Comparison of ENCODE assay signal across 1 cellular context in the genomic region with DNA sequence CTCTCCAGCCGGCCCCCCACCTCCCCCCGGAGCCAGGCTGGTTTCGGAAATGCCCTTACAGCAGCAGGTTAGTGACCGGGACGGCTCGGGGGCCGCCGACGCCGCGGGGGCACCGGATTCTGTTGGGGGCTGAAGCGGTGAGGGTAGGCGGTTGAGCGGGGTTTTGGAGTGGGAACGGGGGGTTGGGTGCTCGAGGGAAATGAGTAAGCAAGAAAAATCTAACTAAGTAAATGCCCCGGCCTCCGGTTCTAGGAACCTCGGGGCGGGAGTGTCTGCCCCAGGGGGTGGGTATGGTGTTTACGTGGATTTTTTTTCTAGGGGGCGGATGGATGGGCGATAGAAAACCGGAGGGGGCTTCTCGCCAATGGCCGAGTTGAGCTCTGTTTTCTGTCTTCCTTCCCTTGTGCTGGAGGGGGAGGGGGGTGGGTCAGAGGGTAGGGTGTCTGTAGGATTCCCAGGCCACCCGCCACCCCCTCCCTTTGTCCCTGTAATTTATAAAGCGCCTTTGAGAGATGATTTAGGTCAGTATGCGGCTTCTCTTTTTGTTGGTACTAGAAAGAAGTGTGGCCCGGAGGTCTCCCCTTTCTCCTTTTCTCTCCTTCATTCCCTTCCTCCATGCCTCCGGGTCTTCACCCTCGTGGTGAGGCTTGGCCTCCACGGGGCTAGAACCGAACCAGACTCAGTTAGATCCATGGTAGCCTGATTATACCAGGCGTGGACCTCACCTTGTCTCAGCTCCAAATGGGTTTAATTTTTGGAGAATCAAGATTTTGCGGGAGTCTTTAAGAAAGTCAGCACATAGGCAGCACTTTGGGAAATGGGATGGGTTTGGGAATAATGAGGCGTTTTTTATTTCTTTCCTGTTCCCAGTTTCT.
TF ChIP-seq lines count a peak whose summit lies in the region.

No MANE protein-coding gene starts in this region.

TF ChIP-seq in HepG2, 621 proteins besides CTCF, POLR2A, EP300 and RAD21 (continued from another document and continues in another):
- TF ChIP-seq, protein P1, sequence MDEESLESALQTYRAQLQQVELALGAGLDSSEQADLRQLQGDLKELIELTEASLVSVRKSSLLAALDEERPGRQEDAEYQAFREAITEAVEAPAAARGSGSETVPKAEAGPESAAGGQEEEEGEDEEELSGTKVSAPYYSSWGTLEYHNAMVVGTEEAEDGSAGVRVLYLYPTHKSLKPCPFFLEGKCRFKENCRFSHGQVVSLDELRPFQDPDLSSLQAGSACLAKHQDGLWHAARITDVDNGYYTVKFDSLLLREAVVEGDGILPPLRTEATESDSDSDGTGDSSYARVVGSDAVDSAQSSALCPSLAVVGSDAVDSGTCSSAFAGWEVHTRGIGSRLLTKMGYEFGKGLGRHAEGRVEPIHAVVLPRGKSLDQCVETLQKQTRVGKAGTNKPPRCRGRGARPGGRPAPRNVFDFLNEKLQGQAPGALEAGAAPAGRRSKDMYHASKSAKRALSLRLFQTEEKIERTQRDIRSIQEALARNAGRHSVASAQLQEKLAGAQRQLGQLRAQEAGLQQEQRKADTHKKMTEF (CRISPR knock-in tag; IDR thresholded peaks at IDR 0.05), result 0 out of 2 replicates have a peak, but pooled peaks have one; percentile 2
- TF ChIP-seq, protein P2, sequence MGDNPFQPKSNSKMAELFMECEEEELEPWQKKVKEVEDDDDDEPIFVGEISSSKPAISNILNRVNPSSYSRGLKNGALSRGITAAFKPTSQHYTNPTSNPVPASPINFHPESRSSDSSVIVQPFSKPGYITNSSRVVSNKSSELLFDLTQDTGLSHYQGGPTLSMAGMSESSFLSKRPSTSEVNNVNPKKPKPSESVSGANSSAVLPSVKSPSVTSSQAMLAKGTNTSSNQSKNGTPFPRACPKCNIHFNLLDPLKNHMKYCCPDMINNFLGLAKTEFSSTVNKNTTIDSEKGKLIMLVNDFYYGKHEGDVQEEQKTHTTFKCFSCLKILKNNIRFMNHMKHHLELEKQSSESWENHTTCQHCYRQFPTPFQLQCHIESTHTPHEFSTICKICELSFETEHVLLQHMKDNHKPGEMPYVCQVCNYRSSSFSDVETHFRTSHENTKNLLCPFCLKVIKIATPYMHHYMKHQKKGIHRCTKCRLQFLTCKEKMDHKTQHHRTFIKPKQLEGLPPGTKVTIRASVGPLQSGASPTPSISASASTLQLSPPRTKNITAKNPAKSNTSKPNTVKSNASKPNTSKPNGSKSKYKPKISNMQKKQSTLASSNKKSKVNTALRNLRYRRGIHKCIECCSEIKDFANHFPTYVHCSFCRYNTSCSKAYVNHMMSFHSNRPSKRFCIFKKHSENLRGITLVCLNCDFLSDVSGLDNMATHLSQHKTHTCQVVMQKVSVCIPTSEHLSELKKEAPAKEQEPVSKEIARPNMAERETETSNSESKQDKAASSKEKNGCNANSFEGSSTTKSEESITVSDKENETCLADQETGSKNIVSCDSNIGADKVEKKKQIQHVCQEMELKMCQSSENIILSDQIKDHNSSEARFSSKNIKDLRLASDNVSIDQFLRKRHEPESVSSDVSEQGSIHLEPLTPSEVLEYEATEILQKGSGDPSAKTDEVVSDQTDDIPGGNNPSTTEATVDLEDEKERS (CRISPR knock-in tag; IDR thresholded peaks at IDR 0.05), result peak; percentile 47; the same call in 1 of the 2 replicates
- TF ChIP-seq, protein P3, sequence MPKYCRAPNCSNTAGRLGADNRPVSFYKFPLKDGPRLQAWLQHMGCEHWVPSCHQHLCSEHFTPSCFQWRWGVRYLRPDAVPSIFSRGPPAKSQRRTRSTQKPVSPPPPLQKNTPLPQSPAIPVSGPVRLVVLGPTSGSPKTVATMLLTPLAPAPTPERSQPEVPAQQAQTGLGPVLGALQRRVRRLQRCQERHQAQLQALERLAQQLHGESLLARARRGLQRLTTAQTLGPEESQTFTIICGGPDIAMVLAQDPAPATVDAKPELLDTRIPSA (CRISPR knock-in tag; IDR thresholded peaks at IDR 0.05; ENCODE audit: borderline replicate concordance), result no peak
- TF ChIP-seq ZNF20 (CRISPR knock-in tag; IDR thresholded peaks at IDR 0.05) (0 out of 2 replicates have a peak, but pooled peaks have one; percentile 1), MED1 (CRISPR knock-in tag; IDR thresholded peaks at IDR 0.05) (0 out of 2 replicates have a peak, but pooled peaks have one; percentile 4), ZNF816 (CRISPR knock-in tag; IDR thresholded peaks at IDR 0.05; ENCODE audit: borderline replicate concordance) (0 out of 2 replicates have a peak, but pooled peaks have one; percentile 58), ZNF335 (CRISPR knock-in tag; IDR thresholded peaks at IDR 0.05) (no peak), ZNF747 (CRISPR knock-in tag; IDR thresholded peaks at IDR 0.05; ENCODE audit: borderline replicate concordance) (0 out of 2 replicates have a peak, but pooled peaks have one; percentile 44), HNRNPK (IDR thresholded peaks at IDR 0.05; ENCODE audit: low read depth, low read length, poor library complexity, severe bottlenecking) (no peak), ASH2L (IDR thresholded peaks at IDR 0.05; ENCODE audit: insufficient read length, low read depth, low read length) (peak; percentile 44), YY1 (IDR thresholded peaks at IDR 0.05; ENCODE audit: insufficient read depth, insufficient replicate concordance, low read depth, low read length) (peak; percentile 13), NCOR1 (IDR thresholded peaks at IDR 0.05; ENCODE audit: borderline replicate concordance, low read length) (peak; percentile 27; the same call in 1 of the 2 replicates), AGO2 (optimal IDR thresholded peaks at IDR 0.05; ENCODE audit: low read depth, low read length) (peak; percentile 62), NKX3-1 (CRISPR knock-in tag; IDR thresholded peaks at IDR 0.05) (0 out of 2 replicates have a peak, but pooled peaks have one; percentile 36), SRY (CRISPR knock-in tag; IDR thresholded peaks at IDR 0.05) (0 out of 2 replicates have a peak, but pooled peaks have one; percentile 6), PCBP2 (optimal IDR thresholded peaks at IDR 0.05; ENCODE audit: low read depth, low read length, poor library complexity, severe bottlenecking) (peak; percentile 17), ZNF546 (CRISPR knock-in tag; conservative IDR thresholded peaks at IDR 0.05) (peak; percentile 66; the same call in 1 of the 2 replicates), PCBP1 (IDR thresholded peaks at IDR 0.05; ENCODE audit: borderline replicate concordance, low read depth, low read length) (no peak; the same call in 1 of the 2 replicates), TSC22D2 (CRISPR knock-in tag; IDR thresholded peaks at IDR 0.05; ENCODE audit: borderline replicate concordance) (0 out of 2 replicates have a peak, but pooled peaks have one; percentile 25), ZNF256 (CRISPR knock-in tag; conservative IDR thresholded peaks at IDR 0.05) (no peak), HNF4A (CRISPR knock-in tag; IDR thresholded peaks at IDR 0.05) (no peak)
- TF ChIP-seq, protein P4, sequence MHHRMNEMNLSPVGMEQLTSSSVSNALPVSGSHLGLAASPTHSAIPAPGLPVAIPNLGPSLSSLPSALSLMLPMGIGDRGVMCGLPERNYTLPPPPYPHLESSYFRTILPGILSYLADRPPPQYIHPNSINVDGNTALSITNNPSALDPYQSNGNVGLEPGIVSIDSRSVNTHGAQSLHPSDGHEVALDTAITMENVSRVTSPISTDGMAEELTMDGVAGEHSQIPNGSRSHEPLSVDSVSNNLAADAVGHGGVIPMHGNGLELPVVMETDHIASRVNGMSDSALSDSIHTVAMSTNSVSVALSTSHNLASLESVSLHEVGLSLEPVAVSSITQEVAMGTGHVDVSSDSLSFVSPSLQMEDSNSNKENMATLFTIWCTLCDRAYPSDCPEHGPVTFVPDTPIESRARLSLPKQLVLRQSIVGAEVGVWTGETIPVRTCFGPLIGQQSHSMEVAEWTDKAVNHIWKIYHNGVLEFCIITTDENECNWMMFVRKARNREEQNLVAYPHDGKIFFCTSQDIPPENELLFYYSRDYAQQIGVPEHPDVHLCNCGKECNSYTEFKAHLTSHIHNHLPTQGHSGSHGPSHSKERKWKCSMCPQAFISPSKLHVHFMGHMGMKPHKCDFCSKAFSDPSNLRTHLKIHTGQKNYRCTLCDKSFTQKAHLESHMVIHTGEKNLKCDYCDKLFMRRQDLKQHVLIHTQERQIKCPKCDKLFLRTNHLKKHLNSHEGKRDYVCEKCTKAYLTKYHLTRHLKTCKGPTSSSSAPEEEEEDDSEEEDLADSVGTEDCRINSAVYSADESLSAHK (CRISPR knock-in tag; IDR thresholded peaks at IDR 0.05; ENCODE audit: borderline replicate concordance), result no peak
- TF ChIP-seq, protein P5, sequence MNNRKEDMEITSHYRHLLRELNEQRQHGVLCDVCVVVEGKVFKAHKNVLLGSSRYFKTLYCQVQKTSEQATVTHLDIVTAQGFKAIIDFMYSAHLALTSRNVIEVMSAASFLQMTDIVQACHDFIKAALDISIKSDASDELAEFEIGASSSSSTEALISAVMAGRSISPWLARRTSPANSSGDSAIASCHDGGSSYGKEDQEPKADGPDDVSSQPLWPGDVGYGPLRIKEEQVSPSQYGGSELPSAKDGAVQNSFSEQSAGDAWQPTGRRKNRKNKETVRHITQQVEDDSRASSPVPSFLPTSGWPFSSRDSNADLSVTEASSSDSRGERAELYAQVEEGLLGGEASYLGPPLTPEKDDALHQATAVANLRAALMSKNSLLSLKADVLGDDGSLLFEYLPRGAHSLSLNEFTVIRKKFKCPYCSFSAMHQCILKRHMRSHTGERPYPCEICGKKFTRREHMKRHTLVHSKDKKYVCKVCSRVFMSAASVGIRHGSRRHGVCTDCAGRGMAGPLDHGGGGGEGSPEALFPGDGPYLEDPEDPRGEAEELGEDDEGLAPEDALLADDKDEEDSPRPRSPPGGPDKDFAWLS (CRISPR knock-in tag; IDR thresholded peaks at IDR 0.05; ENCODE audit: borderline replicate concordance), result 0 out of 2 replicates have a peak, but pooled peaks have one; percentile 11
- TF ChIP-seq, protein P6, sequence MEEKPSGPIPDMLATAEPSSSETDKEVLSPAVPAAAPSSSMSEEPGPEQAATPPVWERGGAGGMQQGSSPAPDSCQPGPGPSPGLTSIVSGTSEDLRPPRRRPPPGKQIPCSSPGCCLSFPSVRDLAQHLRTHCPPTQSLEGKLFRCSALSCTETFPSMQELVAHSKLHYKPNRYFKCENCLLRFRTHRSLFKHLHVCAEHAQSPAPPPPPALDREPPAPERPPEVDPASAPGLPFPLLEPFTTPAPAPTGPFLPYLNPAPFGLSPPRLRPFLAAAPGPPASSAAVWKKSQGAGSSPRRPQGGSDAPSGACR (CRISPR knock-in tag; IDR thresholded peaks at IDR 0.05), result 0 out of 2 replicates have a peak, but pooled peaks have one; percentile 28
- TF ChIP-seq, protein P7, sequence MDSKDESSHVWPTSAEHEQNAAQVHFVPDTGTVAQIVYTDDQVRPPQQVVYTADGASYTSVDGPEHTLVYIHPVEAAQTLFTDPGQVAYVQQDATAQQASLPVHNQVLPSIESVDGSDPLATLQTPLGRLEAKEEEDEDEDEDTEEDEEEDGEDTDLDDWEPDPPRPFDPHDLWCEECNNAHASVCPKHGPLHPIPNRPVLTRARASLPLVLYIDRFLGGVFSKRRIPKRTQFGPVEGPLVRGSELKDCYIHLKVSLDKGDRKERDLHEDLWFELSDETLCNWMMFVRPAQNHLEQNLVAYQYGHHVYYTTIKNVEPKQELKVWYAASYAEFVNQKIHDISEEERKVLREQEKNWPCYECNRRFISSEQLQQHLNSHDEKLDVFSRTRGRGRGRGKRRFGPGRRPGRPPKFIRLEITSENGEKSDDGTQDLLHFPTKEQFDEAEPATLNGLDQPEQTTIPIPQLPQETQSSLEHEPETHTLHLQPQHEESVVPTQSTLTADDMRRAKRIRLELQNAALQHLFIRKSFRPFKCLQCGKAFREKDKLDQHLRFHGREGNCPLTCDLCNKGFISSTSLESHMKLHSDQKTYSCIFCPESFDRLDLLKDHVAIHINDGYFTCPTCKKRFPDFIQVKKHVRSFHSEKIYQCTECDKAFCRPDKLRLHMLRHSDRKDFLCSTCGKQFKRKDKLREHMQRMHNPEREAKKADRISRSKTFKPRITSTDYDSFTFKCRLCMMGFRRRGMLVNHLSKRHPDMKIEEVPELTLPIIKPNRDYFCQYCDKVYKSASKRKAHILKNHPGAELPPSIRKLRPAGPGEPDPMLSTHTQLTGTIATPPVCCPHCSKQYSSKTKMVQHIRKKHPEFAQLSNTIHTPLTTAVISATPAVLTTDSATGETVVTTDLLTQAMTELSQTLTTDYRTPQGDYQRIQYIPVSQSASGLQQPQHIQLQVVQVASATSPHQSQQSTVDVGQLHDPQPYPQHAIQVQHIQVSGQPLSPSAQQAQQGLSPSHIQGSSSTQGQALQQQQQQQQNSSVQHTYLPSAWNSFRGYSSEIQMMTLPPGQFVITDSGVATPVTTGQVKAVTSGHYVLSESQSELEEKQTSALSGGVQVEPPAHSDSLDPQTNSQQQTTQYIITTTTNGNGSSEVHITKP (CRISPR knock-in tag; IDR thresholded peaks at IDR 0.05; ENCODE audit: low read depth), result no peak
- TF ChIP-seq, protein P8, sequence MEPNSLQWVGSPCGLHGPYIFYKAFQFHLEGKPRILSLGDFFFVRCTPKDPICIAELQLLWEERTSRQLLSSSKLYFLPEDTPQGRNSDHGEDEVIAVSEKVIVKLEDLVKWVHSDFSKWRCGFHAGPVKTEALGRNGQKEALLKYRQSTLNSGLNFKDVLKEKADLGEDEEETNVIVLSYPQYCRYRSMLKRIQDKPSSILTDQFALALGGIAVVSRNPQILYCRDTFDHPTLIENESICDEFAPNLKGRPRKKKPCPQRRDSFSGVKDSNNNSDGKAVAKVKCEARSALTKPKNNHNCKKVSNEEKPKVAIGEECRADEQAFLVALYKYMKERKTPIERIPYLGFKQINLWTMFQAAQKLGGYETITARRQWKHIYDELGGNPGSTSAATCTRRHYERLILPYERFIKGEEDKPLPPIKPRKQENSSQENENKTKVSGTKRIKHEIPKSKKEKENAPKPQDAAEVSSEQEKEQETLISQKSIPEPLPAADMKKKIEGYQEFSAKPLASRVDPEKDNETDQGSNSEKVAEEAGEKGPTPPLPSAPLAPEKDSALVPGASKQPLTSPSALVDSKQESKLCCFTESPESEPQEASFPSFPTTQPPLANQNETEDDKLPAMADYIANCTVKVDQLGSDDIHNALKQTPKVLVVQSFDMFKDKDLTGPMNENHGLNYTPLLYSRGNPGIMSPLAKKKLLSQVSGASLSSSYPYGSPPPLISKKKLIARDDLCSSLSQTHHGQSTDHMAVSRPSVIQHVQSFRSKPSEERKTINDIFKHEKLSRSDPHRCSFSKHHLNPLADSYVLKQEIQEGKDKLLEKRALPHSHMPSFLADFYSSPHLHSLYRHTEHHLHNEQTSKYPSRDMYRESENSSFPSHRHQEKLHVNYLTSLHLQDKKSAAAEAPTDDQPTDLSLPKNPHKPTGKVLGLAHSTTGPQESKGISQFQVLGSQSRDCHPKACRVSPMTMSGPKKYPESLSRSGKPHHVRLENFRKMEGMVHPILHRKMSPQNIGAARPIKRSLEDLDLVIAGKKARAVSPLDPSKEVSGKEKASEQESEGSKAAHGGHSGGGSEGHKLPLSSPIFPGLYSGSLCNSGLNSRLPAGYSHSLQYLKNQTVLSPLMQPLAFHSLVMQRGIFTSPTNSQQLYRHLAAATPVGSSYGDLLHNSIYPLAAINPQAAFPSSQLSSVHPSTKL (CRISPR knock-in tag; IDR thresholded peaks at IDR 0.05), result 0 out of 2 replicates have a peak, but pooled peaks have one; percentile 6
